In genomic region chr1:213982814-213983588, GRCh38 we compare ENCODE assay signal across 9 cellular contexts. TPM values are rescaled to one million over a fixed set of nuclear protein-coding genes. Genes with fewer than 3 reads are reported as not detected.
DNase-seq lines count a peak whose midpoint lies in the region; ATAC-seq and TF ChIP-seq lines count a peak whose summit lies in the region.
"Had no signal": no experiment of that assay in that cellular context is flagged by ENCODE, and none has a peak within 500 bp of the region (broad histone marks: within the 10 kb centered on the region; RNA-seq: fewer than 3 reads in every experiment).

No MANE protein-coding gene starts in this region.

- H3K9me3 Mint-ChIP-seq in endothelial cell (ENCODE audit: unreplicated experiment) (no peaks in the 10 kb centered on the region), nephron (no peaks in the 10 kb centered on the region)
- peaks cover 15 to 16% of the 10 kb centered on the region in 2 donors for H3K9me3 Mint-ChIP-seq in effector memory CD8-positive, alpha-beta T cell

- TF ChIP-seq CTCF in endothelial cell (IDR thresholded peaks at IDR 0.05; ENCODE audit: unreplicated experiment) (no peak), nephron (IDR thresholded peaks at IDR 0.05; ENCODE audit: unreplicated experiment in 3 of 3) (no peak)

- DNase-seq in D341Med (ENCODE audit: low spot score) (peak; percentile 45), NCI-H2029 (lab: John Stamatoyannopoulos, UW) (peak; percentile 14), endothelial cell (ENCODE audit: low spot score) (peak; percentile 67), occipital lobe (lab: John Stamatoyannopoulos, UW) (no peak)
- DNase-seq in central memory CD4-positive, alpha-beta T cell, result no peak
- no peak for DNase-seq in effector memory CD8-positive, alpha-beta T cell

- H3K4me3 Mint-ChIP-seq in endothelial cell (ENCODE audit: unreplicated experiment) (peak overlapping the region; percentile 81), nephron (peak overlapping the region; percentile 59 to 69 (median 65))
- H3K4me3 Mint-ChIP-seq in effector memory CD8-positive, alpha-beta T cell, result no peak overlapping the region

- H3K4me1 Mint-ChIP-seq in endothelial cell (ENCODE audit: unreplicated experiment) (peaks cover 66% of the 10 kb centered on the region), nephron (peaks cover 46% of the 10 kb centered on the region)
- peaks cover 5 to 9% of the 10 kb centered on the region in 2 donors for H3K4me1 Mint-ChIP-seq in effector memory CD8-positive, alpha-beta T cell (ENCODE audit: low read depth in 2 of 2)

- no peak for ATAC-seq in GM19467 (IDR thresholded peaks at IDR 0.05; ENCODE audit: unreplicated experiment)
- ATAC-seq in effector memory CD8-positive, alpha-beta T cell (replicated peaks), result no peak

- H3K36me3 Mint-ChIP-seq in endothelial cell (ENCODE audit: low read depth, unreplicated experiment), result peaks cover 5% of the 10 kb centered on the region
- H3K36me3 Mint-ChIP-seq in nephron (ENCODE audit: low read depth), result no peaks in the 10 kb centered on the region
- no peaks in the 10 kb centered on the region for H3K36me3 Mint-ChIP-seq in effector memory CD8-positive, alpha-beta T cell (ENCODE audit: insufficient read depth)
- H3K36me3 Mint-ChIP-seq: IgD-negative memory B cell had no signal

- H3K27ac Mint-ChIP-seq in endothelial cell (ENCODE audit: unreplicated experiment) (no peak overlapping the region), nephron (no peak overlapping the region)
- no peak overlapping the region for H3K27ac Mint-ChIP-seq in effector memory CD8-positive, alpha-beta T cell

- H3K27me3 Mint-ChIP-seq in endothelial cell (ENCODE audit: unreplicated experiment) (peaks cover 30% of the 10 kb centered on the region), nephron (ENCODE audit: low read depth) (peaks cover 98% of the 10 kb centered on the region)
- peaks cover 77 to 93% of the 10 kb centered on the region in 2 donors for H3K27me3 Mint-ChIP-seq in effector memory CD8-positive, alpha-beta T cell

RNA-seq across cellular contexts. Expression of gene PROX1, which starts 4.8 kb away (rescaled TPM):
- total RNA-seq in endothelial cell (ENCODE audit: unreplicated experiment), result 7.2 TPM
- total RNA-seq in occipital lobe, result 14.8 TPM

Comparison
In these comparisons a context has a peak if more than half of its experiments do, and no peak if none do; other contexts are left out.
1. DNase-seq: peak in D341Med (single experiment), NCI-H2029 (single experiment) and endothelial cell (single experiment); none in occipital lobe (single experiment), central memory CD4-positive, alpha-beta T cell (single experiment) and effector memory CD8-positive, alpha-beta T cell (0 of 3).
2. H3K4me3 Mint-ChIP-seq: peak in endothelial cell (single experiment) and nephron (3 of 3); none in effector memory CD8-positive, alpha-beta T cell (0 of 2).